26 cellular contexts compared by ENCODE assay signal in the genomic region with DNA sequence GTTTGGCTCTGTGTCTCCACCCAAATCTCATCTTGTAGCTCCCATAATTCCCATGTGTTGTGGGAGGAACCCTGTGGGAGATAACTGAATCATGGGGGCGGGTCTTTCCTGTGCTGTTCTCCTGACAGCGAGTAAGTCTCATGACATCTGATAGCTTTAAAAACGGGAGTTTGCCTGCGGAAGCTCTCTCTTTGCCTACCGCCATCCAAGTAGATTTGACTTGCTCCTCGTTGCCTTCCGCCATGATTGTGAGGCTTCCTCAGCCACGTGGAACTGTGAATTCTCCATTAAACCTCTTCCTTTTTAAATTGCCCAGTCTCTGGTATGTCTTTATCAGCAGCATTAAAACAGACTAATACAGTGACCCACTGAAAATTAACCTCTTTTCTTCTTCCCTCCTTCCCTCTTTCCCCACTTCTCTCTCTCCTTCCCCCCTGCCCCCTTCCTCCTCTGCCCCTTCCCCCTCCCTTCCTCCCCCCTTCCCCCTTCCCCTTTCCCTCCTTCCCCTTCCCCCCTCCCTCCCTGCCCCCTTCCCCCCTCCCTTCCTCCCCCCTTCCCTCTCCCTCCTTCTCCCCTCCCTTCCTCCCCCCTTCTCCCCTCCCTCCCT.
"Had no signal": no experiment of that assay in that cellular context is flagged by ENCODE, and none has a peak within 500 bp of the region (broad histone marks: within the 10 kb centered on the region; RNA-seq: fewer than 3 reads in every experiment).

No MANE protein-coding gene starts in this region.

- ATAC-seq: activated CD8-positive, alpha-beta T cell treated with anti-CD3 and anti-CD28 coated beads for 36 hours; activated T-cell treated with anti-CD3 and anti-CD28 coated beads, Interleukin-2, amount 50 U/mL, for 72 hours; activated T-helper 17 cell treated with anti-CD3 and anti-CD28 coated beads, Interleukin-2, amount 50 U/mL, for 72 hours; body of pancreas; Panc1 had no signal

- H3K9me3 ChIP-seq: body of pancreas, breast epithelium, MG63 had no signal

- H3K27ac ChIP-seq: body of pancreas, breast epithelium had no signal

- H3K4me3 ChIP-seq: body of pancreas, breast epithelium, MG63 had no signal

- H3K27me3 ChIP-seq: body of pancreas, breast epithelium, MG63 had no signal

- DNase-seq: activated CD4-positive, alpha-beta T cell treated with anti-CD3 and anti-CD28 coated beads, Interleukin-2, amount 10 ng/mL, durations not matched to agents 24 days and 14 days; activated CD4-positive, alpha-beta T cell treated with anti-CD3 and anti-CD28 coated beads, Interleukin-2, amount 50 U/mL, for 4 hours; activated CD8-positive, alpha-beta T cell treated with anti-CD3 and anti-CD28 coated beads for 36 hours; activated effector memory CD4-positive, alpha-beta T cell treated with anti-CD3 and anti-CD28 coated beads, Interleukin-2, amount 50 U/mL, for 16 hours; activated naive CD4-positive, alpha-beta T cell; activated naive CD4-positive, alpha-beta T cell treated with anti-CD3 and anti-CD28 coated beads, Interleukin-2, amount 50 U/mL, for 16 hours; activated naive CD8-positive, alpha-beta T cell treated with anti-CD3 and anti-CD28 coated beads for 36 hours; activated T-cell treated with anti-CD3 and anti-CD28 coated beads, Interleukin-2, amount 50 U/mL, for 1 hour; activated T-cell treated with anti-CD3 and anti-CD28 coated beads, Interleukin-2, amount 50 U/mL, for 72 hours; amygdala; body of pancreas; Kasumi-1; MG63; NCI-H1092; NCI-H1436 treated with DMSO at 0.1 percent for 48 hours; NCI-H1694 treated with DMSO at 0.1 percent for 48 hours; NCI-H2029 treated with DMSO at 0.1 percent for 48 hours; NCI-H2107; NCI-H2171; NCI-H510A; NCI-H526; RPMI8226; SHP77 treated with DMSO at 0.1 percent for 48 hours had no signal

- H3K4me1 ChIP-seq: body of pancreas, breast epithelium had no signal

- H3K36me3 ChIP-seq: breast epithelium, MG63 had no signal
